ENCODE assay signal across 9 cellular contexts in the genomic region with DNA sequence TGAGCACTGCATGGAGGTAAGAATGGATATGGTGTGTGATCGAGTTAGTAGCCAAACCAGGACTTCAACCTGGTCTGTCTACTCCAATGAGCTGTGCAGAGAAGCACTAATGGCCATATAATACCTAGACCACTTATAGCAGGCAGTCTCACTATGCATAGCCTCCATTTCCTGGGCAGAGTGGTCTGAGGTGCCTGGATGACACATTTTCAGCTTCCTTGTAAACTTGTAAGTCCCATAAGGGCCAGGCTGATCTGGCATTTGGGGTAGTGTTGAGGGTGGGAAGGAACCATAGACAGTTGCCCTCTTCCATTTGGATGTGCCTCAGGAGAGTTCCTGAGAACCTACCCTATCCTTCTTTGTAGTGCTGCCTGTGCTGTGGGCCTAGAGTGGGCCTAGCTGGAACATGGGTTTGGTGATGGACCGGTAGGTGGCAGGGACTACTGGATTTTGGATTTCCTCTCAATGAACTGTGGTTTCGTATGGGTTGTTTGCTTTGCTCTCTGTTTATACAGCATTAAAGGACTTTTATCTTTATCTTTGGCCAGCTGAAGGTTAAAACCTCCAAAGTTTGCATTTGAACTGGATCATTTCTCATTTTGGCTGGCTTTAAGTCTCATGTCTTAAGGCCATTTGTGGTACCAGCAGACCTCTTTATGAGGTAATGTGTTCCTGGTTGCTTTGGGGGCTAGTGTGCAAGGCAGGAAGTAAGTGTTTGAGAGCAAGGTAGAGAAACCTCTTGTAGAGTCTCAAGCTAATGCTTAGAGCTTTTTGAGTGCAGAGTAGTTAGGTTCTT.
DNase-seq lines count a peak whose midpoint lies in the region; ATAC-seq and TF ChIP-seq lines count a peak whose summit lies in the region.
"Had no signal": no experiment of that assay in that cellular context is flagged by ENCODE, and none has a peak within 500 bp of the region (broad histone marks: within the 10 kb centered on the region; RNA-seq: fewer than 3 reads in every experiment).

No MANE protein-coding gene starts in this region.

- no peaks in the 10 kb centered on the region for H3K27me3 Mint-ChIP-seq in activated CD4-positive, alpha-beta T cell treated with anti-CD3 and anti-CD28 coated beads for 36 hours

- H3K27ac ChIP-seq in coronary artery (peak overlapping the region; percentile 20 to 54), stomach (peak overlapping the region; percentile 12 to 68 (median 57))

- H3K4me1 ChIP-seq in stomach, result peaks cover 24 to 78% (median 54%) of the 10 kb centered on the region in 4 donors

- intact Hi-C loops in activated CD4-positive, alpha-beta T cell treated with anti-CD3 and anti-CD28 coated beads for 36 hours (cut with DNase I, micrococcal nuclease), result loop anchor here in 1 of 2 experiments (5.0 kb wide), 1 partner anchor 125 kb away; no protein-coding TSS in a partner anchor
- intact Hi-C loops in stomach (cut with DNase I; ENCODE audit: low total_unique reads), result no loop called here
- intact Hi-C loops in cardiac septum (cut with DNase I), result no loop called here

- peaks cover 8% of the 10 kb centered on the region for H3K9me3 Mint-ChIP-seq in activated CD4-positive, alpha-beta T cell treated with anti-CD3 and anti-CD28 coated beads for 36 hours (ENCODE audit: low read depth)

- CTCF ChIA-PET in activated CD4-positive, alpha-beta T cell treated with anti-CD3 and anti-CD28 coated beads for 36 hours (lab: Charles Lee), result interaction anchor here (0.8 to 1.3 kb wide), 6 partner anchors 17 to 131 kb away, joined by 3 to 6 read pairs (median 4); no protein-coding TSS in a partner anchor

- no peaks in the 10 kb centered on the region for H3K27me3 ChIP-seq in stomach

- TF ChIP-seq CTCF in LNCAP (IDR thresholded peaks at IDR 0.05) (peak; percentile 38; the same call in 1 of the 2 replicates), coronary artery (IDR thresholded peaks at IDR 0.05) (no peak), stomach (IDR thresholded peaks at IDR 0.05) (no peak)

- peaks cover 78% of the 10 kb centered on the region for H3K4me1 Mint-ChIP-seq in activated CD4-positive, alpha-beta T cell treated with anti-CD3 and anti-CD28 coated beads for 36 hours

- H3K4me3 Mint-ChIP-seq in activated CD4-positive, alpha-beta T cell treated with anti-CD3 and anti-CD28 coated beads for 36 hours, result no peak overlapping the region

- ATAC-seq in activated CD4-positive, alpha-beta T cell treated with anti-CD3 and anti-CD28 coated beads for 36 hours, result peak; percentile 19
- ATAC-seq in GM21737 (IDR thresholded peaks at IDR 0.05; ENCODE audit: unreplicated experiment), result no peak

- 40 to 58% (median 45%) methylated on average over 3 of the region's 3 CpGs for WGBS in stomach, 5 donors

- TF ChIP-seq EP300 in stomach (IDR thresholded peaks at IDR 0.05), result no peak

- H3K36me3 ChIP-seq in stomach, result no peaks in the 10 kb centered on the region

- H3K36me3 Mint-ChIP-seq in activated CD4-positive, alpha-beta T cell treated with anti-CD3 and anti-CD28 coated beads for 36 hours (ENCODE audit: low read depth), result peaks cover 25% of the 10 kb centered on the region

- H3K9me3 ChIP-seq in stomach, result no peaks in the 10 kb centered on the region

- no peak for DNase-seq in activated CD4-positive, alpha-beta T cell treated with anti-CD3 and anti-CD28 coated beads for 36 hours
- DNase-seq in activated CD4-positive, alpha-beta T cell treated with anti-CD3 and anti-CD28 coated beads for 1 hour, result no peak
- DNase-seq in coronary artery (ENCODE audit: low spot score), result no peak
- peak; percentile 29 for DNase-seq in stomach
- no peak for DNase-seq in CD1c-positive myeloid dendritic cell (ENCODE audit: extremely low spot score)
- DNase-seq in cardiac septum (ENCODE audit: low spot score), result no peak
- DNase-seq: NCI-H1105 treated with DMSO at 0.1 percent for 48 hours had no signal

- no peak overlapping the region for H3K4me3 ChIP-seq in coronary artery
- H3K4me3 ChIP-seq in stomach, result no peak overlapping the region

- H3K27ac Mint-ChIP-seq in activated CD4-positive, alpha-beta T cell treated with anti-CD3 and anti-CD28 coated beads for 36 hours, result peak overlapping the region; percentile 81

- POLR2A ChIA-PET in activated CD4-positive, alpha-beta T cell treated with anti-CD3 and anti-CD28 coated beads for 36 hours (lab: Charles Lee), result no interaction called here

- no peak for TF ChIP-seq POLR2A in stomach (IDR thresholded peaks at IDR 0.05)
